ENCODE assay signal across 10 cellular contexts in genomic region chr20:1897486-1897885, GRCh38. TPM values are rescaled to one million over a fixed set of nuclear protein-coding genes. Genes with fewer than 3 reads are reported as not detected.
DNase-seq lines count a peak whose midpoint lies in the region; ATAC-seq and TF ChIP-seq lines count a peak whose summit lies in the region.
"Had no signal": no experiment of that assay in that cellular context is flagged by ENCODE, and none has a peak within 500 bp of the region (broad histone marks: within the 10 kb centered on the region; RNA-seq: fewer than 3 reads in every experiment).

No MANE protein-coding gene starts in this region.

- H3K36me3 ChIP-seq in left ventricle myocardium inferior (no peaks in the 10 kb centered on the region), muscle layer of duodenum (ENCODE audit: control insufficient read depth in 1 of 2, insufficient read depth in 2 of 2, low read length in 2 of 2) (no peaks in the 10 kb centered on the region), testis (ENCODE audit: low read depth, missing control alignments) (no peaks in the 10 kb centered on the region)

- H3K9me3 ChIP-seq in left ventricle myocardium inferior (replicated peaks) (no peaks in the 10 kb centered on the region), muscle layer of duodenum (ENCODE audit: control insufficient read depth in 1 of 2, low read length in 2 of 2) (no peaks in the 10 kb centered on the region), testis (no peaks in the 10 kb centered on the region)

- DNase-seq in left ventricle myocardium inferior, result no peak
- no peak for DNase-seq in cardiac septum (ENCODE audit: low spot score)
- DNase-seq in cerebellar cortex (ENCODE audit: low spot score), result peak; percentile 69
- no peak for DNase-seq in NCI-H1105 treated with DMSO at 0.1 percent for 48 hours (lab: John Stamatoyannopoulos, UW)
- DNase-seq in NCI-H2107 treated with DMSO at 0.1 percent for 48 hours (lab: John Stamatoyannopoulos, UW; ENCODE audit: unreplicated experiment), result no peak
- DNase-seq in testis, result no peak
- DNase-seq: activated CD4-positive, CD25-positive, alpha-beta regulatory T cell treated with anti-CD3 and anti-CD28 coated beads, Interleukin-2, amount 50 U/mL, for 72 hours; NCI-H2227 treated with DMSO at 0.1 percent for 48 hours had no signal

- 81 to 85% methylated on average over 2 of the region's 2 CpGs for WGBS in testis, 2 donors

- H3K27ac ChIP-seq in left ventricle myocardium inferior (replicated peaks) (peak overlapping the region; percentile 92), muscle layer of duodenum (ENCODE audit: low read length) (peak overlapping the region; percentile 58), testis (peak overlapping the region in 1 of 2 donors; percentile 28)

- ATAC-seq in GM19324 (IDR thresholded peaks at IDR 0.05; ENCODE audit: low FRiP score, unreplicated experiment), result no peak

- intact Hi-C loops in left ventricle myocardium inferior (cut with micrococcal nuclease), result no loop called here
- intact Hi-C loops in cardiac septum (cut with DNase I), result loop anchor here (5.0 kb wide), 1 partner anchor 70 kb away; no protein-coding TSS in a partner anchor
- intact Hi-C loops in testis (cut with DNase I; ENCODE audit: low total_unique reads), result no loop called here

- no peak for TF ChIP-seq POLR2A in testis (IDR thresholded peaks at IDR 0.05)

- H3K4me3 ChIP-seq in left ventricle myocardium inferior (peak overlapping the region; percentile 36), muscle layer of duodenum (ENCODE audit: low read depth in 1 of 2, low read length in 2 of 2) (peak overlapping the region in 1 of 2 donors; percentile 18), testis (no peak overlapping the region)

- TF ChIP-seq CTCF in left ventricle myocardium inferior (IDR thresholded peaks at IDR 0.05; ENCODE audit: borderline replicate concordance) (no peak), testis (IDR thresholded peaks at IDR 0.05) (no peak)

- H3K4me1 ChIP-seq in left ventricle myocardium inferior (peaks cover 63% of the 10 kb centered on the region), muscle layer of duodenum (ENCODE audit: control insufficient read depth in 1 of 2, insufficient read depth in 2 of 2, low read length in 2 of 2) (peaks cover 22 to 55% of the 10 kb centered on the region in 2 donors), testis (no peaks in the 10 kb centered on the region)

- H3K27me3 ChIP-seq in left ventricle myocardium inferior (ENCODE audit: low read depth) (peaks cover 13% of the 10 kb centered on the region), muscle layer of duodenum (ENCODE audit: low read depth, low read length) (no peaks in the 10 kb centered on the region), testis (no peaks in the 10 kb centered on the region)

RNA-seq across cellular contexts. Expression of gene SIRPA, which starts 2.3 kb away (rescaled TPM):
- total RNA-seq in left ventricle myocardium inferior, result 25.5 TPM
- total RNA-seq in cardiac septum, result 45.8 TPM
- 10 to 100 TPM; 18.4 to 21.0 TPM for total RNA-seq in testis
- 25.7 TPM for polyA plus RNA-seq in testis (ENCODE audit: insufficient read depth, low read depth, low replicate concordance)
